15 cellular contexts compared by ENCODE assay signal in genomic region chr18:34729740-34730338, GRCh38. TPM values are rescaled to one million over a fixed set of nuclear protein-coding genes. Genes with fewer than 3 reads are reported as not detected.
A peak's percentile ranks its signal among the peaks of the same experiment; 100 is the strongest.
DNase-seq lines count a peak whose midpoint lies in the region; ATAC-seq and TF ChIP-seq lines count a peak whose summit lies in the region.
"Had no signal": no experiment of that assay in that cellular context is flagged by ENCODE, and none has a peak within 500 bp of the region (broad histone marks: within the 10 kb centered on the region; RNA-seq: fewer than 3 reads in every experiment).

No MANE protein-coding gene starts in this region.

- H3K27ac Mint-ChIP-seq in CD14-positive monocyte (no peak overlapping the region), T-helper 17 cell (no peak overlapping the region)
- H3K27ac Mint-ChIP-seq: activated T-cell treated with anti-CD3 and anti-CD28 coated beads, Interleukin-2, amount 50 U/mL, for 72 hours had no signal

- peak overlapping the region; percentile 42 for H3K4me2 ChIP-seq in OCI-LY3 (ENCODE audit: low read length)

- H3K36me3 Mint-ChIP-seq in CD14-positive monocyte = no peaks in the 10 kb centered on the region
- H3K36me3 Mint-ChIP-seq in T-helper 17 cell (ENCODE audit: low read depth) = no peaks in the 10 kb centered on the region

- no peaks in the 10 kb centered on the region for H3K27me3 ChIP-seq in OCI-LY3 (ENCODE audit: low read depth, low read length)
- no peaks in the 10 kb centered on the region for H3K27me3 ChIP-seq in heart right ventricle
- H3K27me3 ChIP-seq: suprapubic skin had no signal

- H3K4me1 Mint-ChIP-seq in CD14-positive monocyte (no peaks in the 10 kb centered on the region), T-helper 17 cell (no peaks in the 10 kb centered on the region)

- H3K9ac ChIP-seq in OCI-LY3 (ENCODE audit: low read length) = no peak overlapping the region

- peaks cover 0 to 7% (median 0%) of the 10 kb centered on the region in 7 donors for H3K9me3 Mint-ChIP-seq in CD14-positive monocyte

- H3K4me3 ChIP-seq in OCI-LY3 (ENCODE audit: low read length) (peak overlapping the region; percentile 27), heart right ventricle (no peak overlapping the region)
- H3K4me3 ChIP-seq: lung, suprapubic skin had no signal

- H3K79me2 ChIP-seq in OCI-LY3 (ENCODE audit: low read length) = no peaks in the 10 kb centered on the region

- no peaks in the 10 kb centered on the region for H4K20me1 ChIP-seq in OCI-LY3 (ENCODE audit: insufficient read depth, low read length)

- no peak overlapping the region for H3K4me3 Mint-ChIP-seq in CD14-positive monocyte
- H3K4me3 Mint-ChIP-seq in T-helper 17 cell = no peak overlapping the region
- H3K4me3 Mint-ChIP-seq: activated T-cell treated with anti-CD3 and anti-CD28 coated beads, Interleukin-2, amount 50 U/mL, for 72 hours had no signal

- H3K27ac ChIP-seq in OCI-LY3 (ENCODE audit: low read length) = no peak overlapping the region
- peak overlapping the region in 9 of 10 donors; percentile 43 to 74 (median 66) for H3K27ac ChIP-seq in heart right ventricle

- H3K9me3 ChIP-seq in OCI-LY3 (ENCODE audit: insufficient read depth, low read length) (no peaks in the 10 kb centered on the region), heart right ventricle (peaks cover 0 to 12% (median under 1%) of the 10 kb centered on the region in 11 donors), T-helper 17 cell (ENCODE audit: control insufficient read depth, low read length, poor library complexity, severe bottlenecking) (no peaks in the 10 kb centered on the region)
- H3K9me3 ChIP-seq: suprapubic skin had no signal

- 0 out of 2 replicates have a peak, but pooled peaks cover 5% of the 10 kb centered on the region for H3K4me1 ChIP-seq in OCI-LY3 (ENCODE audit: low read length)
- H3K4me1 ChIP-seq in heart right ventricle = peaks cover 5 to 39% (median 14%) of the 10 kb centered on the region in 9 donors

- WGBS in heart right ventricle, 2 donors = 23 to 32% methylated on average over 2 of the region's 2 CpGs

- peak overlapping the region; percentile 68 for H2AFZ ChIP-seq in OCI-LY3 (ENCODE audit: low read depth, low read length)

- H3K36me3 ChIP-seq in OCI-LY3 (replicated peaks; ENCODE audit: low read depth, low read length) (no peaks in the 10 kb centered on the region), heart right ventricle (no peaks in the 10 kb centered on the region)
- H3K36me3 ChIP-seq: suprapubic skin had no signal

- intact Hi-C loops in CD14-positive monocyte (cut with micrococcal nuclease) (no loop called here), heart right ventricle (cut with DNase I) (loop anchor here in 2 of 10 donors (2.0 to 10.0 kb wide), 2 partner anchors 65 to 71 kb away; no protein-coding TSS in a partner anchor)

- TF ChIP-seq CTCF in CD14-positive monocyte (IDR thresholded peaks at IDR 0.05) (peak; percentile 3), OCI-LY3 (IDR thresholded peaks at IDR 0.05; ENCODE audit: low read depth, low read length) (no peak), heart right ventricle (IDR thresholded peaks at IDR 0.05) (no peak)

- ATAC-seq in heart right ventricle (peak in 7 of 8 donors; percentile 61 to 91 (median 70)), left lobe of liver (no peak), T-helper 17 cell (no peak)

- H3K27me3 Mint-ChIP-seq in CD14-positive monocyte (ENCODE audit: low read depth in 3 of 3) (peaks cover 0 to 3% (median 1%) of the 10 kb centered on the region in 3 donors), T-helper 17 cell (peaks cover 10% of the 10 kb centered on the region)

- no peak for DNase-seq in CD14-positive monocyte (ENCODE audit: low spot score)
- no peak for DNase-seq in heart right ventricle
- DNase-seq in retina = peak; percentile 10
- DNase-seq in SW 1271 (lab: John Stamatoyannopoulos, UW) = no peak
- DNase-seq in left lobe of liver (ENCODE audit: low spot score) = no peak
- DNase-seq in T-helper 17 cell = no peak
- no peak for DNase-seq in islet precursor cell
- DNase-seq: activated CD4-positive, alpha-beta T cell treated with anti-CD3 and anti-CD28 coated beads, Interleukin-2, amount 50 U/mL, for 1 hour; effector memory CD4-positive, alpha-beta T cell; NCI-H446 treated with DMSO at 0.1 percent for 48 hours; T-helper 2 cell had no signal

RNA-seq across cellular contexts. Expression of gene DTNA, which starts 19.7 kb away (rescaled TPM):
- polyA plus RNA-seq in CD14-positive monocyte = under 1 TPM; 0.53 to 0.76 TPM
- total RNA-seq in heart right ventricle = 100 to 1,000 TPM; 161 to 198 (median 186) TPM
- polyA plus RNA-seq in heart right ventricle = 10 to 100 TPM; 65.4 to 80.2 TPM
- total RNA-seq in left lobe of liver = 1.6 TPM
- not detected for total RNA-seq in T-helper 17 cell

Comparison
In these comparisons a context has a peak if more than half of its experiments do, and no peak if none do; other contexts are left out.
1. ATAC-seq: peak in heart right ventricle (7 of 8); none in left lobe of liver (single experiment) and T-helper 17 cell (single experiment).
2. RNA of gene DTNA, which starts 19.7 kb away (total RNA-seq): 161 to 198 TPM in heart right ventricle; 1.6 TPM in left lobe of liver (single experiment) and not detected in T-helper 17 cell; every median in the first group is over 10 times any median in the second.